Comparison of ENCODE assay signal across 9 cellular contexts in the genomic region with DNA sequence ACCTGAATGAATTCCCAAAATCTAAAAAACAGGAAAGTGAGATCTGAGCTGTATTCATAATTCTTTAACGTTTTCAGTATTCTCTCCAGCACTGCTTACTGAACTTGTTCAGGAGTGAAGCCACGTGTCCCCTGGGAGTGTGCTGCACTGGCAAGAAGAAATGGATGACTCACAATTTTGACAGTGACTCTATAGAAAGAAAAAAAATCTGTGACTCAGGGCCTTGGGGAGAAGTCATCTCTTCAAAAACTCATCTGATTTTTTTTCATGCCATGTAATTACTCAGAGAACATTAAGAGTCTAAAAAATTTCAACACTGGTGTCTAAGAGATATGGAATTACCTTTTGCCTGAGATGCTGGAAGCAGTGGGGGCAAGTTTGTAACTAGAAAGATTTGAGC.
DNase-seq lines count a peak whose midpoint lies in the region; ATAC-seq lines count a peak whose summit lies in the region.
"Had no signal": no experiment of that assay in that cellular context is flagged by ENCODE, and none has a peak within 500 bp of the region (broad histone marks: within the 10 kb centered on the region; RNA-seq: fewer than 3 reads in every experiment).

No MANE protein-coding gene starts in this region.

- H3K9ac ChIP-seq in adipocyte (ENCODE audit: low read length), result no peak overlapping the region

- H3K36me3 ChIP-seq in adipocyte (ENCODE audit: control insufficient read depth, insufficient read depth, low read length, severe bottlenecking), result no peaks in the 10 kb centered on the region

- ATAC-seq in HG03469 (IDR thresholded peaks at IDR 0.05; ENCODE audit: unreplicated experiment) (peak; percentile 67), HG03521 (IDR thresholded peaks at IDR 0.05; ENCODE audit: unreplicated experiment) (no peak)

- H3K9me3 ChIP-seq in adipocyte (ENCODE audit: control insufficient read depth, low read length), result no peaks in the 10 kb centered on the region

- no peak overlapping the region for H3K4me3 ChIP-seq in adipocyte (ENCODE audit: low read length)

- DNase-seq in DMS53 treated with DMSO at 0.1 percent for 48 hours (lab: John Stamatoyannopoulos, UW; ENCODE audit: unreplicated experiment), result peak; percentile 25
- peak; percentile 89 for DNase-seq in adipocyte (ENCODE audit: low read depth)
- peak; percentile 3 for DNase-seq in medulla oblongata (ENCODE audit: extremely low spot score)
- DNase-seq in NCI-H82 treated with DMSO at 0.1 percent for 48 hours (lab: John Stamatoyannopoulos, UW; ENCODE audit: unreplicated experiment), result no peak
- DNase-seq in midbrain (lab: John Stamatoyannopoulos, UW), result no peak
- no peak for DNase-seq in activated gamma-delta T cell treated with Interleukin-2 at 50 U/mL for 16 hours
- DNase-seq: RPMI8226 had no signal

- H3K27me3 ChIP-seq in adipocyte (replicated peaks; ENCODE audit: control insufficient read depth, insufficient read depth, low read length), result no peaks in the 10 kb centered on the region

- H3K4me1 ChIP-seq in adipocyte (ENCODE audit: control insufficient read depth, insufficient read depth, low read length), result peaks cover 49% of the 10 kb centered on the region

Comparison
In these comparisons a context has a peak if more than half of its experiments do, and no peak if none do; other contexts are left out.
1. DNase-seq: peak in DMS53 treated with DMSO at 0.1 percent for 48 hours (single experiment), adipocyte (single experiment) and medulla oblongata (single experiment); none in NCI-H82 treated with DMSO at 0.1 percent for 48 hours (single experiment), midbrain (single experiment) and activated gamma-delta T cell treated with Interleukin-2 at 50 U/mL for 16 hours (single experiment).